Comparison of ENCODE assay signal across 8 cellular contexts in the genomic region with DNA sequence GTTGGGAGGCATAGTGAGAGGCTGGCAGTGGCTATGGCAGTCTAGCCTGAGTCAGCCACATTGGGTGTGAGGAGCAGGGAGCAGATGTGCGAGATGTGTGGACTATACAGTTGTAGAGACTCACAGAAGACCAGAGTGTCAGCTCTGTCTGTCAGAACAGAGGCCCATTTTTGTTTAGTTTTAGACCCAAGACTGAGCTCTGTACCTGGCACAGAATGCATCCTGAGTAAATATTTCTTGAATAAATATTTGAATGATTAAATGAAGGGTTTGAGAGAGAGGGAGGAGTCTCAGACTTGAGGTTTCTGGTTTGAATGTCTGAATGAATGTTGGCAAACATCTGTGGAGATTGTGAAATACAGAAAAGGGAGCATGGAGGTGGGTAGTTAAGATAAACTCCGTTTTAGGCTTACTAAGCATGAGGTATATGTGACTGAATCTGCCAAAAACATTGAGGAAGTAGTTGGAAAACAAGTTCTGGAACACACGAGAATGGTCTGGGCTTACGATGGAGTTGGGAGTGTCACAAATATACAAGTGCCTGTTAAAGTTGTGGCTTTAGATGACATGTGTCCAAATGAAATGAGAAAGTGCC. TPM values are rescaled to one million over a fixed set of nuclear protein-coding genes. Genes with fewer than 3 reads are reported as not detected.
DNase-seq lines count a peak whose midpoint lies in the region; FAIRE-seq and TF ChIP-seq lines count a peak whose summit lies in the region.

No MANE protein-coding gene starts in this region.

- peaks cover 8% of the 10 kb centered on the region for H3K27me3 Mint-ChIP-seq in brain
- H3K27me3 Mint-ChIP-seq in mesothelial cell of epicardium (ENCODE audit: low read depth): no peaks in the 10 kb centered on the region

- H3K4me3 Mint-ChIP-seq in brain (peak overlapping the region; percentile 58 to 97 (median 62)), mesothelial cell of epicardium (no peak overlapping the region)

- H3K9ac ChIP-seq in KMS-11: no peak overlapping the region; the same call in 1 of the 2 replicates

- H3K27me3 ChIP-seq in KMS-11 (ENCODE audit: insufficient read depth, low read depth): no peaks in the 10 kb centered on the region

- peaks cover 47% of the 10 kb centered on the region for H3K4me1 ChIP-seq in KMS-11 (ENCODE audit: low read depth, poor library complexity, severe bottlenecking)

- peaks cover 75% of the 10 kb centered on the region for H3K79me2 ChIP-seq in KMS-11 (ENCODE audit: insufficient read depth, low read depth)

- peak overlapping the region in 4 of 5 experiments; percentile 32 to 74 (median 52) for H3K27ac Mint-ChIP-seq in brain
- H3K27ac Mint-ChIP-seq in mesothelial cell of epicardium: peak overlapping the region; percentile 28

- peak overlapping the region; percentile 51 for H3K27ac ChIP-seq in KMS-11

- peaks cover 36% of the 10 kb centered on the region for H3K36me3 Mint-ChIP-seq in brain
- no peaks in the 10 kb centered on the region for H3K36me3 Mint-ChIP-seq in mesothelial cell of epicardium

- H4K20me1 ChIP-seq in KMS-11 (ENCODE audit: insufficient read depth): no peaks in the 10 kb centered on the region

- TF ChIP-seq CTCF in KMS-11 (conservative IDR thresholded peaks at IDR 0.05; ENCODE audit: low read depth, low read length): no peak
- no peak for TF ChIP-seq CTCF in brain (conservative IDR thresholded peaks at IDR 0.05)
- no peak for TF ChIP-seq CTCF in mesothelial cell of epicardium (IDR thresholded peaks at IDR 0.05; ENCODE audit: unreplicated experiment)

- H3K4me3 ChIP-seq in KMS-11 (IDR thresholded peaks at IDR 0.05; ENCODE audit: insufficient read depth, low read depth, low read length): no peak overlapping the region

- FAIRE-seq in H54 (lab: Jason Lieb, UNC): no peak

- H3K36me3 ChIP-seq in KMS-11 (ENCODE audit: insufficient read depth): 0 out of 2 replicates have a peak, but pooled peaks cover 5% of the 10 kb centered on the region

- no peak overlapping the region for H2AFZ ChIP-seq in KMS-11 (ENCODE audit: low read depth)

- H3K4me1 Mint-ChIP-seq in brain (peaks cover 73% of the 10 kb centered on the region), mesothelial cell of epicardium (peaks cover 34% of the 10 kb centered on the region)

- TF ChIP-seq POLR2A in H54 (IDR thresholded peaks at IDR 0.05; ENCODE audit: low read depth, low read length): no peak

- H3K4me2 ChIP-seq in KMS-11: peak overlapping the region; percentile 33; the same call in 1 of the 2 replicates

- H3K9me3 Mint-ChIP-seq in brain: peaks cover 0 to 3% (median 0%) of the 10 kb centered on the region in 5 experiments
- H3K9me3 Mint-ChIP-seq in mesothelial cell of epicardium: no peaks in the 10 kb centered on the region

- peak; percentile 69 for DNase-seq in AG20443 (ENCODE audit: low spot score)
- DNase-seq in mesothelial cell of epicardium (ENCODE audit: low spot score in 2 of 2, unreplicated experiment in 2 of 2): no peak
- DNase-seq in activated gamma-delta T cell treated with Interleukin-2 at 50 U/mL for 16 hours: no peak
- no peak for DNase-seq in H54 (ENCODE audit: insufficient read length, low spot score)
- no peak for DNase-seq in inferior parietal cortex (ENCODE audit: extremely low spot score)
- no peak for DNase-seq in cortex of kidney (lab: John Stamatoyannopoulos, UW)

RNA-seq across cellular contexts. Expression of gene SEC23IP, which starts 3.6 kb away (rescaled TPM):
- polyA plus RNA-seq in brain (ENCODE audit: insufficient read depth, low read depth, low replicate concordance): 13.0 TPM
- total RNA-seq in mesothelial cell of epicardium: 59.0 to 64.3 TPM (median 62.3 TPM) in 3 replicates

RNA-seq across cellular contexts. Expression of gene MCMBP, which starts 23.5 kb away (rescaled TPM):
- 45.5 TPM for polyA plus RNA-seq in brain (ENCODE audit: insufficient read depth, low read depth, low replicate concordance)
- total RNA-seq in mesothelial cell of epicardium: 42.9 to 45.1 TPM (median 44.0 TPM) in 3 replicates
